Comparison of ENCODE assay signal across 1 cellular context in the genomic region with DNA sequence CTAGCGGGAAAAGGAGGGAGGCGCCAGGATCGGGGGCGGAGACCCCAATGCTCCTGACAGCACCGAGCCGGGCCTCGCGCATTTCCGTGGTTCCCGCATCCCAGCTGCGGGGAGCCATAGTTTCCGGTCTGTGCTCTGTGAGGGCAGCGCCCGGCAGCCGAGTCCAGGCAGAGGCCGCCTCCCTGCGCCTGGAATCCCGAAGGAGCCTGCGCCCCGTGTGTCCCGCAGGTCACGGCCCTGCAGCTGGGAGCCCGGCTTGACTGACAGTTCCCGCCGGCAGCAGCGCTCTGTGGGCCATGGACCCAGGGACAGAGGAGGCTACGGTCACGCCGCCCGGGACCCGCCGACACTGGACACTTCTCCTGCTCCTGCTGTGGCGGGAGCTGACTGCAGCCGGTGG.
TF ChIP-seq lines count a peak whose summit lies in the region.

No MANE protein-coding gene starts in this region.

TF ChIP-seq in GM12878, 131 proteins besides CTCF, POLR2A, EP300 and RAD21 (continued from another document):
- TF ChIP-seq ATF2 (IDR thresholded peaks at IDR 0.05; ENCODE audit: low read length) (no peak), ZNF384 (IDR thresholded peaks at IDR 0.05; ENCODE audit: borderline replicate concordance, low read depth, low read length) (no peak), BCL11A (IDR thresholded peaks at IDR 0.05; ENCODE audit: low read depth, low read length) (no peak), CEBPB (IDR thresholded peaks at IDR 0.05; ENCODE audit: borderline replicate concordance in 1 of 2, low read depth in 2 of 2, low read length in 2 of 2) (no peak), RUNX3 (IDR thresholded peaks at IDR 0.05; ENCODE audit: low read length) (no peak), STAT1 (conservative IDR thresholded peaks at IDR 0.05) (no peak), IRF4 (IDR thresholded peaks at IDR 0.05; ENCODE audit: low read depth, low read length) (no peak), NBN (IDR thresholded peaks at IDR 0.05) (no peak), POLR2AphosphoS2 (IDR thresholded peaks at IDR 0.05; ENCODE audit: low read depth, low read length) (no peak), DPF2 (IDR thresholded peaks at IDR 0.05) (no peak), CBX5 (IDR thresholded peaks at IDR 0.05; ENCODE audit: low read depth) (no peak), SPI1 (IDR thresholded peaks at IDR 0.05; ENCODE audit: borderline replicate concordance, insufficient read depth, low read depth, low read length) (no peak), RB1 (IDR thresholded peaks at IDR 0.05; ENCODE audit: borderline replicate concordance) (no peak), NRF1 (conservative IDR thresholded peaks at IDR 0.05; ENCODE audit: low read depth, low read length) (no peak), ZBTB11 (CRISPR knock-in tag; IDR thresholded peaks at IDR 0.05) (no peak)
- TF ChIP-seq, protein P1, sequence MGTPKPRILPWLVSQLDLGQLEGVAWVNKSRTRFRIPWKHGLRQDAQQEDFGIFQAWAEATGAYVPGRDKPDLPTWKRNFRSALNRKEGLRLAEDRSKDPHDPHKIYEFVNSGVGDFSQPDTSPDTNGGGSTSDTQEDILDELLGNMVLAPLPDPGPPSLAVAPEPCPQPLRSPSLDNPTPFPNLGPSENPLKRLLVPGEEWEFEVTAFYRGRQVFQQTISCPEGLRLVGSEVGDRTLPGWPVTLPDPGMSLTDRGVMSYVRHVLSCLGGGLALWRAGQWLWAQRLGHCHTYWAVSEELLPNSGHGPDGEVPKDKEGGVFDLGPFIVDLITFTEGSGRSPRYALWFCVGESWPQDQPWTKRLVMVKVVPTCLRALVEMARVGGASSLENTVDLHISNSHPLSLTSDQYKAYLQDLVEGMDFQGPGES (IDR thresholded peaks at IDR 0.05), result no peak
TF ChIP-seq in GM12878: peak in this region for 0.
